Comparison of ENCODE assay signal across 8 cellular contexts in genomic region chr5:90783460-90784333, GRCh38.
DNase-seq lines count a peak whose midpoint lies in the region; ATAC-seq and TF ChIP-seq lines count a peak whose summit lies in the region.

No MANE protein-coding gene starts in this region.

- POLR2A ChIA-PET in Panc1 (lab: Charles Lee) = no interaction called here

- H3K9me3 ChIP-seq in Panc1 (ENCODE audit: control insufficient read depth, insufficient read depth, low read depth, low read length) = no peaks in the 10 kb centered on the region
- H3K9me3 ChIP-seq in thoracic aorta = no peaks in the 10 kb centered on the region

- H3K9me3 Mint-ChIP-seq in activated T-cell treated with anti-CD3 and anti-CD28 coated beads, Interleukin-2, amount 50 U/mL, for 24 hours = no peaks in the 10 kb centered on the region

- TF ChIP-seq CTCF in Panc1 (IDR thresholded peaks at IDR 0.05) = peak; percentile 92
- TF ChIP-seq CTCF in thoracic aorta (IDR thresholded peaks at IDR 0.05) = peak; percentile 69

- peak; percentile 69 for DNase-seq in DMS53 treated with DMSO at 0.1 percent for 48 hours (lab: John Stamatoyannopoulos, UW; ENCODE audit: unreplicated experiment)
- peak in 58 of 76 experiments; percentile 1 to 69 (median 30) for DNase-seq in HUDEP-2 (lab: John Stamatoyannopoulos, UW; ENCODE audit: unreplicated experiment in 76 of 76)
- DNase-seq in Panc1 (ENCODE audit: low read depth, low spot score) = peak; percentile 43
- DNase-seq in activated T-cell treated with anti-CD3 and anti-CD28 coated beads, Interleukin-2, amount 50 U/mL, for 24 hours = peak; percentile 65
- peak; percentile 75 for DNase-seq in fibroblast of peridontal ligament (ENCODE audit: extremely low read depth)
- peak; percentile 23 for DNase-seq in non-pigmented ciliary epithelial cell (ENCODE audit: low read depth)
- peak; percentile 24 for DNase-seq in thoracic aorta (ENCODE audit: low spot score)

- in situ Hi-C loops in Panc1 (cut with HindIII; ENCODE audit: low pct_unique_long_range_greater_than_20kb, low sequenced_read_pairs) = no loop called here

- intact Hi-C loops in Panc1 (cut with micrococcal nuclease; ENCODE audit: unreplicated experiment) = loop anchor here (1.0 to 2.0 kb wide), 2 partner anchors 76 to 345 kb away; no protein-coding TSS in a partner anchor

- H3K4me1 Mint-ChIP-seq in activated T-cell treated with anti-CD3 and anti-CD28 coated beads, Interleukin-2, amount 50 U/mL, for 24 hours (ENCODE audit: low read depth) = no peaks in the 10 kb centered on the region

- H3K36me3 ChIP-seq in Panc1 (ENCODE audit: control insufficient read depth, insufficient read depth, low read length) = no peaks in the 10 kb centered on the region
- no peaks in the 10 kb centered on the region for H3K36me3 ChIP-seq in thoracic aorta

- H3K27ac ChIP-seq in Panc1 (ENCODE audit: low read length) (no peak overlapping the region), thoracic aorta (no peak overlapping the region)

- H3K27me3 ChIP-seq in Panc1 (ENCODE audit: control insufficient read depth, insufficient read depth, low read length) (peaks cover 9% of the 10 kb centered on the region), thoracic aorta (replicated peaks; ENCODE audit: insufficient read depth) (no peaks in the 10 kb centered on the region)

- peak; percentile 94 for ATAC-seq in GM21528 (IDR thresholded peaks at IDR 0.05; ENCODE audit: low FRiP score, unreplicated experiment)
- ATAC-seq in Panc1 = peak; percentile 99
- ATAC-seq in thoracic aorta (ENCODE audit: insufficient number of reproducible peaks, low FRiP score, low read depth) = no peak

- H3K4me3 Mint-ChIP-seq in activated T-cell treated with anti-CD3 and anti-CD28 coated beads, Interleukin-2, amount 50 U/mL, for 24 hours = no peak overlapping the region

- no peak overlapping the region for H3K4me3 ChIP-seq in Panc1 (ENCODE audit: low read depth in 2 of 2, low read length in 2 of 2)
- H3K4me3 ChIP-seq in thoracic aorta = no peak overlapping the region

- no peaks in the 10 kb centered on the region for H3K4me1 ChIP-seq in Panc1 (ENCODE audit: control insufficient read depth, insufficient read depth, low read length)
- no peaks in the 10 kb centered on the region for H3K4me1 ChIP-seq in thoracic aorta (ENCODE audit: control insufficient read depth in 1 of 2, low read depth in 2 of 2)

- no peaks in the 10 kb centered on the region for H3K36me3 Mint-ChIP-seq in activated T-cell treated with anti-CD3 and anti-CD28 coated beads, Interleukin-2, amount 50 U/mL, for 24 hours (ENCODE audit: low read depth)

- BruUV-seq in Panc1 (replicated peaks; lab: Mats Ljungman, UMichigan) = no TSS peak

- H3K27me3 Mint-ChIP-seq in activated T-cell treated with anti-CD3 and anti-CD28 coated beads, Interleukin-2, amount 50 U/mL, for 24 hours = peaks cover 21% of the 10 kb centered on the region

- no peak overlapping the region for H3K27ac Mint-ChIP-seq in activated T-cell treated with anti-CD3 and anti-CD28 coated beads, Interleukin-2, amount 50 U/mL, for 24 hours

- CTCF ChIA-PET in Panc1 (lab: Charles Lee) = interaction anchor here (0.8 to 1.2 kb wide), 3 partner anchors 68 to 345 kb away, joined by 3 to 10 read pairs (median 3); no protein-coding TSS in a partner anchor

Comparison
In these comparisons a context has a peak if more than half of its experiments do, and no peak if none do; other contexts are left out.
1. DNase-seq: peak in every context shown above with its lines; median percentile 75 in fibroblast of peridontal ligament; 69 in DMS53 treated with DMSO at 0.1 percent for 48 hours; 65 in activated T-cell treated with anti-CD3 and anti-CD28 coated beads, Interleukin-2, amount 50 U/mL, for 24 hours; 43 in Panc1; 30 in HUDEP-2; 24 in thoracic aorta; 23 in non-pigmented ciliary epithelial cell.